13 cellular contexts compared by ENCODE assay signal in the genomic region with DNA sequence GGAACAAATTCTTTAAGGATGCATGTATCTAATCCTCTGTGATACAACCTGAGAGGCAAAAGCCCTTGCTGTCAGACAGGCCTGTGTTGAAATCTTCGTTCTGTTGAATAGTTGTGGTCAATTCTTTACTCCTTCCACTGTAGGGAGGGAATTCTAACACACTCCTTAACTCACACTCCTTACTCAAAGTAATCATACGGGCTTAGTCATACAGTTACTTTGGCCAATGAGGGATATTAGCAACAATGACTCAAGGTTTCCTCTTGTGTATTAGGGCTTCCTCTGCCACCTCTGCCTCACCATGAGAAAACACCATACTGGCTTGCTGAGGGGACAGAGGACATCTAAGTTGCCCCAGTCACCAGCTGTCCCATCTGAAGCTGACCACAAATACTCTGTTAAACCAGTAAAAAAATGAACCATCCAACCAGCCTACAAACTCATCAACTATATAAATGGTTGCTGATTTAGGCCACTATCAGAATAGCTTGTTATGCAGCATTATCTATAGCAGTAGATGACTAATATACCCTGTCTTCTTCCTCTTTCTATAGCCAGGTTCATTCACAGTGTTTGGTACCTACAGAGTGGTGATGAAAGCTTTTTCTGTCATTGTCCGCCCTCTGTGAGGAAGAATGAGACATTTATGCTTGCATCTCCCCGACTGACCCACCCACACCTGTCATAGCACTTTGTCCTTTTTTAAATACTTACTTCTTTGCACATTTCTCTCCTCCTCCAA.
DNase-seq lines count a peak whose midpoint lies in the region; ATAC-seq, FAIRE-seq and TF ChIP-seq lines count a peak whose summit lies in the region.
"Had no signal": no experiment of that assay in that cellular context is flagged by ENCODE, and none has a peak within 500 bp of the region (broad histone marks: within the 10 kb centered on the region; RNA-seq: fewer than 3 reads in every experiment).

No MANE protein-coding gene starts in this region.

- DNase-seq in H54 (ENCODE audit: insufficient read length, low spot score) (peak; percentile 31), amniotic epithelial cell (ENCODE audit: low read depth) (peak; percentile 3), hepatic stellate cell (ENCODE audit: low spot score) (peak; percentile 44), urothelium cell line (ENCODE audit: low spot score) (peak; percentile 66)
- DNase-seq in activated CD4-positive, CD25-positive, alpha-beta regulatory T cell treated with anti-CD3 and anti-CD28 coated beads, Interleukin-2, amount 50 U/mL, for 72 hours: no peak
- DNase-seq in stimulated activated CD4-positive, alpha-beta T cell treated with anti-CD3 and anti-CD28 coated beads, Interleukin-15, amount 100 ng/mL, for 24 hours: no peak
- DNase-seq: activated CD4-positive, alpha-beta T cell treated with anti-CD3 and anti-CD28 coated beads for 4 hours; activated effector memory CD4-positive, alpha-beta T cell treated with anti-CD3 and anti-CD28 coated beads, Interleukin-2, amount 50 U/mL, for 16 hours; DMS79 treated with DMSO at 0.1 percent for 48 hours; glutamatergic neuron; NCI-H1436 treated with DMSO at 0.1 percent for 48 hours; stimulated activated CD4-positive, alpha-beta T cell treated with anti-CD3 and anti-CD28 coated beads, Interleukin-4, amount 100 ng/mL, for 24 hours had no signal

- FAIRE-seq in H54 (lab: Jason Lieb, UNC) (peak; percentile 96), urothelium cell line (lab: Jason Lieb, UNC) (peak; percentile 85)

- no peak for TF ChIP-seq POLR2A in H54 (IDR thresholded peaks at IDR 0.05; ENCODE audit: low read depth, low read length)

- ATAC-seq in GM21447 (IDR thresholded peaks at IDR 0.05; ENCODE audit: unreplicated experiment): no peak

Comparison
In these comparisons a context has a peak if more than half of its experiments do, and no peak if none do; other contexts are left out.
1. DNase-seq: peak in H54 (single experiment), amniotic epithelial cell (single experiment), hepatic stellate cell (single experiment) and urothelium cell line (single experiment); none in activated CD4-positive, CD25-positive, alpha-beta regulatory T cell treated with anti-CD3 and anti-CD28 coated beads, Interleukin-2, amount 50 U/mL, for 72 hours (single experiment) and stimulated activated CD4-positive, alpha-beta T cell treated with anti-CD3 and anti-CD28 coated beads, Interleukin-15, amount 100 ng/mL, for 24 hours (single experiment).